Comparison of ENCODE assay signal across 28 cellular contexts in genomic region chr11:95930948-95931347, GRCh38.
"Had no signal": no experiment of that assay in that cellular context is flagged by ENCODE, and none has a peak within 500 bp of the region (broad histone marks: within the 10 kb centered on the region; RNA-seq: fewer than 3 reads in every experiment).

No MANE protein-coding gene starts in this region.

- H3K4me1 ChIP-seq: colonic mucosa, esophagus muscularis mucosa, esophagus squamous epithelium, foreskin keratinocyte, gastroesophageal sphincter, heart left ventricle had no signal

- H3K9me3 ChIP-seq: colonic mucosa, gastrocnemius medialis had no signal

- ATAC-seq: effector memory CD8-positive, alpha-beta T cell; esophagus mucosa; foreskin keratinocyte; gastrocnemius medialis; gastroesophageal sphincter; heart left ventricle; heart right ventricle had no signal

- DNase-seq: colonic mucosa; cortex of kidney; dermis blood vessel endothelial cell; dorsolateral prefrontal cortex; effector CD4-positive, alpha-beta T cell; effector CD8-positive, alpha-beta T cell; effector memory CD4-positive, alpha-beta T cell; effector memory CD8-positive, alpha-beta T cell; endodermal cell; erythroblast; esophagus squamous epithelium; foreskin fibroblast; foreskin keratinocyte; foreskin melanocyte; gastrocnemius medialis; glutamatergic neuron; head of caudate nucleus; heart left ventricle; heart right ventricle had no signal

- H3K27me3 ChIP-seq: colonic mucosa, dorsolateral prefrontal cortex, esophagus muscularis mucosa, esophagus squamous epithelium, foreskin keratinocyte, gastrocnemius medialis, gastroesophageal sphincter, heart left ventricle, heart right ventricle had no signal

- FAIRE-seq: colon, endometrium, endothelial cell of umbilical vein, frontal cortex had no signal

- H3K27ac ChIP-seq: colonic mucosa, coronary artery, dorsolateral prefrontal cortex, epithelial cell of prostate, esophagus muscularis mucosa, esophagus squamous epithelium, foreskin keratinocyte, gastrocnemius medialis, gastroesophageal sphincter, heart left ventricle, heart right ventricle had no signal

- H3K4me3 ChIP-seq: colonic mucosa, coronary artery, dorsolateral prefrontal cortex, esophagus muscularis mucosa, esophagus squamous epithelium, gastrocnemius medialis, gastroesophageal sphincter, heart left ventricle, heart right ventricle had no signal

- H3K36me3 ChIP-seq: colonic mucosa, esophagus muscularis mucosa, esophagus squamous epithelium, gastrocnemius medialis, gastroesophageal sphincter, heart left ventricle, heart right ventricle had no signal
